Comparison of ENCODE assay signal across 8 cellular contexts in the genomic region with DNA sequence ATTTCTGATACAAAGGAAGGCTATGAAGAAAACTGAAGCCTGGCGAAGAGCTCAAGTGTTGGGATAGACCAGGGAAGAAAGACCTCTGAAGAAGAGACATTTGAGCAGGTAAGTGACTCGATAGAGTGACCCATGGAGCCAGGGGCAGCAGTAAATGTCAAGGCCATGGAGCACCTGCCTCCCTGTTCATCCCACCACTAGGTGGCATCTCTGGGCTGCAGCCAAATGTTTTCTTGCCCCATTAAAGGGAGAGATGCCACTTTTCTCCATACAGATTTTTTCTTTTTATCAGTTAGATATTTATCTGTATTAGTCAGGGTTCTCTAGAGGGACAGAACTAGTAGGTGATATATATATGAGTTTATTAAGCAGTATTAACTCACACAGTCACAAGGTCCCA. TPM values are rescaled to one million over a fixed set of nuclear protein-coding genes. Genes with fewer than 3 reads are reported as not detected.
DNase-seq lines count a peak whose midpoint lies in the region; ATAC-seq and TF ChIP-seq lines count a peak whose summit lies in the region.

No MANE protein-coding gene starts in this region.

- no peak overlapping the region for H3K27ac Mint-ChIP-seq in Calu3 (ENCODE audit: unreplicated experiment)

- H3K4me3 Mint-ChIP-seq in Calu3 (ENCODE audit: low read depth, unreplicated experiment): no peak overlapping the region

- DNase-seq in Calu3 (peak; percentile 69), HT-29 (ENCODE audit: low spot score) (peak; percentile 78), foreskin keratinocyte (no peak), smooth muscle cell (lab: John Stamatoyannopoulos, UW; ENCODE audit: unreplicated experiment) (no peak), globus pallidus (ENCODE audit: low spot score) (no peak)
- peak; percentile 56 for DNase-seq in activated T-cell treated with anti-CD3 and anti-CD28 coated beads, Interleukin-2, amount 50 U/mL, for 1 hour

- H3K4me3 ChIP-seq in OCI-LY1 (ENCODE audit: low read depth, low read length, poor library complexity, severe bottlenecking) (no peak overlapping the region), smooth muscle cell (no peak overlapping the region)

- no peaks in the 10 kb centered on the region for H3K27me3 Mint-ChIP-seq in Calu3 (ENCODE audit: unreplicated experiment)

- H3K9me3 Mint-ChIP-seq in Calu3 (ENCODE audit: low read depth, unreplicated experiment): no peaks in the 10 kb centered on the region

- 55% methylated on average over 2 of the region's 2 CpGs for WGBS in smooth muscle cell (ENCODE audit: low lambda C conversion rate)

- CTCF ChIA-PET in Calu3 (lab: Charles Lee): no interaction called here

- no peak overlapping the region for H3K4me2 ChIP-seq in OCI-LY1 (ENCODE audit: low read length)
- no peak overlapping the region for H3K4me2 ChIP-seq in smooth muscle cell

- H3K27ac ChIP-seq in OCI-LY1 (ENCODE audit: low read depth, low read length, poor library complexity, severe bottlenecking) (no peak overlapping the region), foreskin keratinocyte (no peak overlapping the region), smooth muscle cell (ENCODE audit: low read depth) (no peak overlapping the region)

- no TSS peak for BruUV-seq in Calu3 (replicated peaks; lab: Mats Ljungman, UMichigan)

- H3F3A ChIP-seq in OCI-LY1 (ENCODE audit: insufficient read depth, low read length): no peaks in the 10 kb centered on the region
- H3F3A ChIP-seq in smooth muscle cell (ENCODE audit: low read depth): no peaks in the 10 kb centered on the region

- intact Hi-C loops in Calu3 (cut with micrococcal nuclease; ENCODE audit: unreplicated experiment): loop anchor here (1.0 kb wide), 1 partner anchor 195 kb away; no protein-coding TSS in a partner anchor

- H3K36me3 Mint-ChIP-seq in Calu3 (ENCODE audit: insufficient read depth, unreplicated experiment): peaks cover 9% of the 10 kb centered on the region

- ATAC-seq in foreskin keratinocyte: peak; percentile 23
- no peak for ATAC-seq in GM18909 (IDR thresholded peaks at IDR 0.05; ENCODE audit: poor library complexity, unreplicated experiment)

- H3K9me3 ChIP-seq in OCI-LY1 (ENCODE audit: low read length): no peaks in the 10 kb centered on the region
- H3K9me3 ChIP-seq in smooth muscle cell (replicated peaks; ENCODE audit: low read depth): no peaks in the 10 kb centered on the region

- peaks cover 10% of the 10 kb centered on the region for H3K4me1 ChIP-seq in OCI-LY1 (ENCODE audit: insufficient read depth, low read length, severe bottlenecking)
- no peaks in the 10 kb centered on the region for H3K4me1 ChIP-seq in foreskin keratinocyte
- no peaks in the 10 kb centered on the region for H3K4me1 ChIP-seq in smooth muscle cell (ENCODE audit: low read depth)

- H3K9me2 ChIP-seq in OCI-LY1 (ENCODE audit: low read depth, low read length): no peaks in the 10 kb centered on the region

- H4K20me1 ChIP-seq in OCI-LY1 (ENCODE audit: insufficient read depth, low read length) (no peaks in the 10 kb centered on the region), smooth muscle cell (ENCODE audit: low read depth) (no peaks in the 10 kb centered on the region)

- TF ChIP-seq CTCF in Calu3 (IDR thresholded peaks at IDR 0.05; ENCODE audit: unreplicated experiment) (peak; percentile 68), OCI-LY1 (IDR thresholded peaks at IDR 0.05; ENCODE audit: low read length) (peak; percentile 59), foreskin keratinocyte (conservative IDR thresholded peaks at IDR 0.05) (peak; percentile 71), smooth muscle cell (IDR thresholded peaks at IDR 0.05; ENCODE audit: borderline replicate concordance, insufficient read depth, poor library complexity, severe bottlenecking) (peak; percentile 52)

- H3K9ac ChIP-seq in OCI-LY1 (ENCODE audit: low read length): no peak overlapping the region
- H3K9ac ChIP-seq in smooth muscle cell (ENCODE audit: low read depth): no peak overlapping the region

- H3K36me3 ChIP-seq in OCI-LY1 (ENCODE audit: insufficient read depth, low read length) (no peaks in the 10 kb centered on the region), smooth muscle cell (ENCODE audit: low read depth) (no peaks in the 10 kb centered on the region)

- H3K27me3 ChIP-seq in OCI-LY1 (ENCODE audit: insufficient read depth, low read length) (no peaks in the 10 kb centered on the region), foreskin keratinocyte (no peaks in the 10 kb centered on the region), smooth muscle cell (ENCODE audit: low read depth) (no peaks in the 10 kb centered on the region)

- H3K4me1 Mint-ChIP-seq in Calu3 (ENCODE audit: low read depth, unreplicated experiment): no peaks in the 10 kb centered on the region

- H3K79me2 ChIP-seq in OCI-LY1 (ENCODE audit: insufficient read depth, low read length) (no peaks in the 10 kb centered on the region), smooth muscle cell (ENCODE audit: low read depth) (no peaks in the 10 kb centered on the region)

- H2AFZ ChIP-seq in OCI-LY1 (ENCODE audit: low read length): no peak overlapping the region
- H2AFZ ChIP-seq in smooth muscle cell (ENCODE audit: low read depth): no peak overlapping the region

RNA-seq across cellular contexts. Expression of a gene that starts 4.9 kb away (rescaled TPM):
- total RNA-seq in Calu3 (2022) (10.5 and 10.7 TPM in 2 replicates), foreskin keratinocyte (3.9 and 5.3 TPM in 2 replicates), smooth muscle cell (4.6 and 5.7 TPM in 2 replicates)
- total RNA-seq in HT-29 (2014; rRNA removed; shearing (Covaris generic)): 5.5 and 7.4 TPM in 2 replicates
- polyA plus RNA-seq in foreskin keratinocyte (1.6 and 2.4 TPM in 2 replicates), smooth muscle cell (4.8 and 5.1 TPM in 2 replicates)

Comparison
In these comparisons a context has a peak if more than half of its experiments do, and no peak if none do; other contexts are left out.
1. DNase-seq: peak in Calu3 (single experiment), HT-29 (single experiment) and activated T-cell treated with anti-CD3 and anti-CD28 coated beads, Interleukin-2, amount 50 U/mL, for 1 hour (single experiment); none in foreskin keratinocyte (0 of 2), smooth muscle cell (single experiment) and globus pallidus (single experiment).
2. Peak in every context shown above with its lines, with median percentiles within 50 percentile points of each other: CTCF ChIP-seq.